In the genomic region with DNA sequence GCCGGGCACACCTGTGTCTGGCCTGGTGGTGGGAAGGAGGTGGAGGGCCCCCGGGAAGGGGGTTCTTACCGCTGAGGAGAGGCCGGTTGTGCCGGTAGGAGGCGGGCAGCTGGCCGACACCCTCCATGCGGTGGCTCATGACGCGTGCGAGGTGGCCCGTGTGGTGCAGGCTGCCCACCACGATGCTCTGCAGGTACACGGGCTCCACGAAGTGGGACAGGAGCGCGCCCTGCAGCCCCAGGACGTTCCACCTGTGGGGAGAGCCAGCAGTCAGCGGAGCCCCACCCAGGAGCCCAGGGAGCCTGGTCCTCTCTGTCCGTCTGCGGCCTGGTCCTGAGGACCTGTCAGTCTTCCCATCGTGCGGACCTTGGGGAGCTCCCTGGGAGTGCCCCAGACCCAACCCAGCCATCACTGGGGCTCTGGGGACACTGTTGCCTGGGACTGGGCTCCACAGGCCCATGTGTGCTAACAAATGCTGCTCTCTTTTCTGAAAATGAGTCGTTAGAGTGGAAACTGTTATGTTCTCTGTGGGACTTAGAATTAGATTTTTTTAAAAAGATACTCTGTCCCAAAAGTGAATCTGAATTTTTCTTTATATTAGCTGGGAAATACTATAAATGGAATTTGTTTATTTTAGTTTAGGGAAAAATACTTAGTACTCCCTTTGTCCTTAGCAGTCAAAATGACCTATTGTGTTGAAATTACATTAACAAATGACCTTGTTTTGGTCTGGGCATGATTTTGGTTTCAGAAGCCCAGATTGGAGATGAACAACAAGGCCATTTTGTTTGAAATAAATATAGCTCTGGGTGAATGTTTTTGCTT, we compare ENCODE assay signal across 19 cellular contexts.
A peak's percentile ranks its signal among the peaks of the same experiment; 100 is the strongest.
DNase-seq lines count a peak whose midpoint lies in the region; ATAC-seq and TF ChIP-seq lines count a peak whose summit lies in the region.
"Had no signal": no experiment of that assay in that cellular context is flagged by ENCODE, and none has a peak within 500 bp of the region (broad histone marks: within the 10 kb centered on the region; RNA-seq: fewer than 3 reads in every experiment).

No MANE protein-coding gene starts in this region.

- DNase-seq in cardiac septum (ENCODE audit: low spot score) (peak; percentile 74), Right ventricle myocardium inferior (ENCODE audit: missing footprints) (no peak), left lobe of liver (ENCODE audit: low spot score) (peak; percentile 31), sciatic nerve (ENCODE audit: low spot score) (peak; percentile 42), Calu3 (no peak), esophagus muscularis mucosa (ENCODE audit: extremely low spot score) (no peak), NCI-H1048 (lab: John Stamatoyannopoulos, UW) (no peak)
- DNase-seq in effector CD4-positive, alpha-beta T cell = no peak
- DNase-seq: activated naive CD4-positive, alpha-beta T cell treated with anti-CD3 and anti-CD28 coated beads, Interleukin-2, amount 10 ng/mL, durations not matched to agents 7 days and 5 days; activated T-cell treated with anti-CD3 and anti-CD28 coated beads, Interleukin-2, amount 50 U/mL, for 1 hour; EL; NCI-H146; NCI-H69; nephron progenitor cell; SHP77 treated with DMSO at 0.1 percent for 48 hours had no signal

- no peaks in the 10 kb centered on the region for H3K36me3 ChIP-seq in esophagus muscularis mucosa
- H3K36me3 ChIP-seq: ascending aorta, HAP-1, upper lobe of left lung had no signal

- no peak overlapping the region for H3K27ac Mint-ChIP-seq in Calu3 (ENCODE audit: unreplicated experiment)
- H3K27ac Mint-ChIP-seq: activated naive CD4-positive, alpha-beta T cell treated with anti-CD3 and anti-CD28 coated beads, Interleukin-2, amount 10 ng/mL, durations not matched to agents 7 days and 5 days; mesothelial cell of epicardium; nephron progenitor cell had no signal

- no peaks in the 10 kb centered on the region for H3K4me1 Mint-ChIP-seq in Calu3 (ENCODE audit: low read depth, unreplicated experiment)
- H3K4me1 Mint-ChIP-seq: mesothelial cell of epicardium had no signal

- 90% methylated on average over 18 of the region's 24 CpGs for WGBS in esophagus muscularis mucosa

- no peak overlapping the region for H3K4me3 Mint-ChIP-seq in Calu3 (ENCODE audit: low read depth, unreplicated experiment)
- H3K4me3 Mint-ChIP-seq: activated naive CD4-positive, alpha-beta T cell treated with anti-CD3 and anti-CD28 coated beads, Interleukin-2, amount 10 ng/mL, durations not matched to agents 7 days and 5 days; mesothelial cell of epicardium; nephron progenitor cell had no signal

- no peak for TF ChIP-seq EP300 in esophagus muscularis mucosa (IDR thresholded peaks at IDR 0.05)

- TF ChIP-seq POLR2A in esophagus muscularis mucosa (IDR thresholded peaks at IDR 0.05; ENCODE audit: low read depth) = no peak

- H3K4me1 ChIP-seq in esophagus muscularis mucosa = peaks cover 0 to 7% (median 0%) of the 10 kb centered on the region in 4 donors
- H3K4me1 ChIP-seq: ascending aorta, HAP-1, upper lobe of left lung had no signal

- TF ChIP-seq CTCF in Calu3 (IDR thresholded peaks at IDR 0.05; ENCODE audit: unreplicated experiment) (no peak), esophagus muscularis mucosa (IDR thresholded peaks at IDR 0.05) (no peak)

- no peak overlapping the region for H3K4me3 ChIP-seq in esophagus muscularis mucosa
- H3K4me3 ChIP-seq: ascending aorta, HAP-1, upper lobe of left lung had no signal

- H3K9me3 Mint-ChIP-seq in Calu3 (ENCODE audit: low read depth, unreplicated experiment) = no peaks in the 10 kb centered on the region
- H3K9me3 Mint-ChIP-seq: activated naive CD4-positive, alpha-beta T cell treated with anti-CD3 and anti-CD28 coated beads, Interleukin-2, amount 10 ng/mL, durations not matched to agents 7 days and 5 days; mesothelial cell of epicardium; nephron progenitor cell had no signal

- H3K27me3 ChIP-seq in esophagus muscularis mucosa = peaks cover 0 to 26% (median 0%) of the 10 kb centered on the region in 4 donors
- H3K27me3 ChIP-seq: ascending aorta had no signal

- BruUV-seq in Calu3 (replicated peaks; lab: Mats Ljungman, UMichigan) = no TSS peak

- CTCF ChIA-PET in Calu3 (lab: Charles Lee) = no interaction called here

- H3K27ac ChIP-seq in esophagus muscularis mucosa (replicated peaks in 1 of 4) = peak overlapping the region in 2 of 4 donors; percentile 40 to 54
- H3K27ac ChIP-seq: ascending aorta, upper lobe of left lung had no signal

- no peaks in the 10 kb centered on the region for H3K9me3 ChIP-seq in esophagus muscularis mucosa
- H3K9me3 ChIP-seq: ascending aorta, HAP-1, upper lobe of left lung had no signal

- ATAC-seq in Right ventricle myocardium inferior (no peak), left lobe of liver (no peak), sciatic nerve (peak; percentile 67)

- peaks cover 47% of the 10 kb centered on the region for H3K27me3 Mint-ChIP-seq in Calu3 (ENCODE audit: unreplicated experiment)

- no peaks in the 10 kb centered on the region for H3K36me3 Mint-ChIP-seq in Calu3 (ENCODE audit: insufficient read depth, unreplicated experiment)
- H3K36me3 Mint-ChIP-seq: activated naive CD4-positive, alpha-beta T cell treated with anti-CD3 and anti-CD28 coated beads, Interleukin-2, amount 10 ng/mL, durations not matched to agents 7 days and 5 days; mesothelial cell of epicardium had no signal

- intact Hi-C loops in cardiac septum (cut with DNase I) (no loop called here), Right ventricle myocardium inferior (cut with DNase I) (no loop called here), sciatic nerve (cut with DNase I) (no loop called here), Calu3 (cut with micrococcal nuclease; ENCODE audit: unreplicated experiment) (no loop called here), esophagus muscularis mucosa (cut with DNase I) (no loop called here)

Comparison
In these comparisons a context has a peak if more than half of its experiments do, and no peak if none do; other contexts are left out.
1. DNase-seq: peak in cardiac septum (single experiment), left lobe of liver (single experiment) and sciatic nerve (single experiment); none in Right ventricle myocardium inferior (single experiment), Calu3 (single experiment), esophagus muscularis mucosa (single experiment), NCI-H1048 (single experiment) and effector CD4-positive, alpha-beta T cell (single experiment).